Comparison of ENCODE assay signal across 7 cellular contexts in the genomic region with DNA sequence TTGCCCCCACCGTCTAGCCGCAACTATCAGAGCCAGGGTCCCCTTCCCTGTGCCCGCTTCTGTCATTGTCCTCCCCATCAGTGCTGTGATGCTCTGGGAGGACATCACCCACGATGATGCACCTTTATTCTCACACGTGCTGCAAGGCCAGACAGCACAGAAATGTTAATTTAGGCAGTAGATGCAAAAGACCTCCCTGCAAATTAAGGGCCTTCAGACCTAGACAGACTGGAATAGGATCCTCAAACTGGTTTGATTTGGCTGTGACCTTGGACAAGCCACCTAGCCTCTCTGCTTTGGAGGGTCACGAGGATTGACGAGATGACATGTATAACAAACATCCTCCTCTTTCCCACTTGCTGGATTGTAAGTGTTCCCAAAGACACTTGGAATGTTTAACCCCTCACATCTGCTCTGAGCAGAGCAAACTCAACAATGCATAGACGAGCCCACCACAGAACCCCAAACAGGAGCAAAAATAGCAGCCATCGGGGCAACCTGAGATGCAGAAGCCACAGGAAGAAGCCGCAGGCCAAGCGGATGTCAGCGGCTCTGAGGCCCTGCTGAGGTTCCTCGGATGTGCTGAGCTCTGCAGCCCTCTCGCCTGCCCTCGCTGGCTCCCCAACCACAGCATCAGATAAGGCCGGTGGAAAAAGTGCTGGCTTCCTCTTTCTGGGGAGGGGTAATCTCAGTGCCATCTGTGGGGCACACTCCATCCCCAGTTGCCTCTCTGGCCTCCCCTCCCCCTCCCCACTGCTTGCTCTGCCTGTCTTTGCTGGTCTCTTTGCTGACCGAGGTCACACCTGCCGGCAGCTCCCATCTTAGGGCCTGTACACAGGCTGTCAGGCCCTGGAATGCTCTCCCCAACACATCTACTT. TPM values are rescaled to one million over a fixed set of nuclear protein-coding genes. Genes with fewer than 3 reads are reported as not detected.
DNase-seq lines count a peak whose midpoint lies in the region; ATAC-seq lines count a peak whose summit lies in the region.

No MANE protein-coding gene starts in this region.

- H3K4me1 Mint-ChIP-seq in activated CD4-positive, alpha-beta memory T cell treated with anti-CD3 and anti-CD28 coated beads, Interleukin-2, amount 10 ng/mL, durations not matched to agents 7 days and 5 days, result peaks cover 70% of the 10 kb centered on the region

- H3K4me3 Mint-ChIP-seq in activated CD4-positive, alpha-beta memory T cell treated with anti-CD3 and anti-CD28 coated beads, Interleukin-2, amount 10 ng/mL, durations not matched to agents 7 days and 5 days, result peak overlapping the region; percentile 25

- H3K9ac ChIP-seq in Karpas-422 (ENCODE audit: low read length), result peak overlapping the region; percentile 91

- no peak overlapping the region for H2AFZ ChIP-seq in Karpas-422 (ENCODE audit: low read length)

- no peaks in the 10 kb centered on the region for H4K20me1 ChIP-seq in Karpas-422 (ENCODE audit: insufficient read depth, low read depth, low read length)

- intact Hi-C loops in right cardiac atrium (cut with DNase I), result no loop called here

- CTCF ChIA-PET in activated CD4-positive, alpha-beta memory T cell treated with anti-CD3 and anti-CD28 coated beads, Interleukin-2, amount 10 ng/mL, durations not matched to agents 7 days and 5 days (lab: Charles Lee), result interaction anchor here (0.7 to 1.4 kb wide), 2 partner anchors 9 to 130 kb away, joined by 4 read pairs; no protein-coding TSS in a partner anchor

- peak overlapping the region; percentile 41 for H3K27ac Mint-ChIP-seq in activated CD4-positive, alpha-beta memory T cell treated with anti-CD3 and anti-CD28 coated beads, Interleukin-2, amount 10 ng/mL, durations not matched to agents 7 days and 5 days

- 63% methylated on average over 18 of the region's 18 CpGs for WGBS in right cardiac atrium

- no peaks in the 10 kb centered on the region for H3K9me3 ChIP-seq in Karpas-422 (ENCODE audit: low read length)
- H3K9me3 ChIP-seq in right cardiac atrium (ENCODE audit: control insufficient read depth, low read length), result no peaks in the 10 kb centered on the region

- H3K9me3 Mint-ChIP-seq in activated CD4-positive, alpha-beta memory T cell treated with anti-CD3 and anti-CD28 coated beads, Interleukin-2, amount 10 ng/mL, durations not matched to agents 7 days and 5 days, result no peaks in the 10 kb centered on the region

- H3K27ac ChIP-seq in Karpas-422 (ENCODE audit: low read length) (peak overlapping the region; percentile 99), right cardiac atrium (ENCODE audit: low read length) (no peak overlapping the region)

- H3K4me1 ChIP-seq in Karpas-422 (ENCODE audit: low read length) (peaks cover 100% of the 10 kb centered on the region), right cardiac atrium (ENCODE audit: control insufficient read depth, insufficient read depth, low read length) (no peaks in the 10 kb centered on the region)

- H3K4me2 ChIP-seq in Karpas-422 (ENCODE audit: low read depth, low read length, poor library complexity, severe bottlenecking), result peak overlapping the region; percentile 86

- H3K4me3 ChIP-seq in Karpas-422 (ENCODE audit: low read length), result peak overlapping the region; percentile 79
- H3K4me3 ChIP-seq in right cardiac atrium (ENCODE audit: low read length), result no peak overlapping the region

- H3K9me2 ChIP-seq in Karpas-422 (replicated peaks; ENCODE audit: insufficient read depth, low read length), result no peaks in the 10 kb centered on the region

- DNase-seq in Karpas-422, result peak; percentile 93
- DNase-seq in activated CD4-positive, alpha-beta memory T cell treated with anti-CD3 and anti-CD28 coated beads, Interleukin-2, amount 10 ng/mL, durations not matched to agents 7 days and 5 days, result peak; percentile 93
- peak; percentile 28 to 76 (median 67) for DNase-seq in right cardiac atrium
- peak; percentile 27 to 69 (median 50) for DNase-seq in stimulated activated naive CD4-positive, alpha-beta T cell (lab: John Stamatoyannopoulos, UW)
- no peak for DNase-seq in medulla oblongata (ENCODE audit: extremely low spot score)
- no peak for DNase-seq in NCI-H82 treated with DMSO at 0.1 percent for 48 hours (lab: John Stamatoyannopoulos, UW; ENCODE audit: unreplicated experiment)

- peaks cover 51% of the 10 kb centered on the region for H3K79me2 ChIP-seq in Karpas-422 (ENCODE audit: low read length)

- peaks cover 5% of the 10 kb centered on the region for H3K36me3 ChIP-seq in Karpas-422 (ENCODE audit: insufficient read depth, low read length)

- H3K27me3 ChIP-seq in Karpas-422 (ENCODE audit: low read length) (no peaks in the 10 kb centered on the region), right cardiac atrium (ENCODE audit: control insufficient read depth, insufficient read depth) (no peaks in the 10 kb centered on the region)

- peaks cover 76% of the 10 kb centered on the region for H3K27me3 Mint-ChIP-seq in activated CD4-positive, alpha-beta memory T cell treated with anti-CD3 and anti-CD28 coated beads, Interleukin-2, amount 10 ng/mL, durations not matched to agents 7 days and 5 days

- no peaks in the 10 kb centered on the region for H3K36me3 Mint-ChIP-seq in activated CD4-positive, alpha-beta memory T cell treated with anti-CD3 and anti-CD28 coated beads, Interleukin-2, amount 10 ng/mL, durations not matched to agents 7 days and 5 days (ENCODE audit: low read depth)

- peak; percentile 76 for ATAC-seq in GM19467 (IDR thresholded peaks at IDR 0.05; ENCODE audit: unreplicated experiment)
- ATAC-seq in right cardiac atrium, result peak in 1 of 2 donors; percentile 51

- POLR2A ChIA-PET in activated CD4-positive, alpha-beta memory T cell treated with anti-CD3 and anti-CD28 coated beads, Interleukin-2, amount 10 ng/mL, durations not matched to agents 7 days and 5 days (lab: Charles Lee), result interaction anchor here (1.0 to 3.5 kb wide), 7 partner anchors 9 to 198 kb away, joined by 3 to 26 read pairs (median 9); no protein-coding TSS in a partner anchor

RNA-seq across cellular contexts. Expression of a gene that starts 35.3 kb away (rescaled TPM):
- 42.9 and 54.1 TPM in 2 replicates for total RNA-seq in Karpas-422 (2014; rRNA removed; shearing (Covaris generic); ENCODE audit: low replicate concordance)
- total RNA-seq in activated CD4-positive, alpha-beta memory T cell treated with anti-CD3 and anti-CD28 coated beads, Interleukin-2, amount 10 ng/mL, durations not matched to agents 7 days and 5 days, result 1 to 10 TPM; 4.4 to 4.6 TPM
- total RNA-seq in right cardiac atrium, result 1 to 10 TPM in 3 of 4 donors, under 1 TPM in 1; 0.99 to 3.0 (median 1.3) TPM
- 1.9 TPM for polyA plus RNA-seq in right cardiac atrium

Comparison
In these comparisons a context has a peak if more than half of its experiments do, and no peak if none do; other contexts are left out.
1. DNase-seq: peak in Karpas-422 (single experiment), activated CD4-positive, alpha-beta memory T cell treated with anti-CD3 and anti-CD28 coated beads, Interleukin-2, amount 10 ng/mL, durations not matched to agents 7 days and 5 days (single experiment), right cardiac atrium (3 of 3) and stimulated activated naive CD4-positive, alpha-beta T cell (6 of 6); none in medulla oblongata (single experiment) and NCI-H82 treated with DMSO at 0.1 percent for 48 hours (single experiment).